Comparison of ENCODE assay signal across 21 cellular contexts in genomic region chr22:32557424-32557823, GRCh38.
DNase-seq lines count a peak whose midpoint lies in the region; ATAC-seq, FAIRE-seq and TF ChIP-seq lines count a peak whose summit lies in the region.
"Had no signal": no experiment of that assay in that cellular context is flagged by ENCODE, and none has a peak within 500 bp of the region (broad histone marks: within the 10 kb centered on the region; RNA-seq: fewer than 3 reads in every experiment).

No MANE protein-coding gene starts in this region.

- H3K36me3 Mint-ChIP-seq in CD14-positive monocyte = no peaks in the 10 kb centered on the region
- no peaks in the 10 kb centered on the region for H3K36me3 Mint-ChIP-seq in activated naive CD4-positive, alpha-beta T cell treated with anti-CD3 and anti-CD28 coated beads, Interleukin-2, amount 50 U/mL, for 72 hours
- H3K36me3 Mint-ChIP-seq in naive thymus-derived CD8-positive, alpha-beta T cell = no peaks in the 10 kb centered on the region

- no peak overlapping the region for H3K4me3 Mint-ChIP-seq in CD14-positive monocyte
- no peak overlapping the region for H3K4me3 Mint-ChIP-seq in naive thymus-derived CD8-positive, alpha-beta T cell

- DNase-seq in bronchial epithelial cell (ENCODE audit: low read depth) = peak; percentile 18
- DNase-seq in left kidney (ENCODE audit: low read depth, low spot score) = peak; percentile 55
- DNase-seq in suprapubic skin (ENCODE audit: low spot score in 2 of 2) = peak in 1 of 2 donors; percentile 76
- DNase-seq in CD14-positive monocyte (ENCODE audit: low spot score) = no peak
- no peak for DNase-seq in midbrain (lab: John Stamatoyannopoulos, UW)
- no peak for DNase-seq in activated naive CD4-positive, alpha-beta T cell treated with anti-CD3 and anti-CD28 coated beads, Interleukin-2, amount 50 U/mL, for 72 hours (ENCODE audit: low spot score in 2 of 2)
- DNase-seq in naive thymus-derived CD8-positive, alpha-beta T cell = no peak
- DNase-seq: activated CD4-positive, alpha-beta T cell treated with anti-CD3 and anti-CD28 coated beads for 48 hours; activated CD8-positive, alpha-beta memory T cell treated with anti-CD3 and anti-CD28 coated beads, Interleukin-2, amount 50 U/mL, for 4 hours; activated effector memory CD4-positive, alpha-beta T cell treated with anti-CD3 and anti-CD28 coated beads, Interleukin-2, amount 50 U/mL, for 16 hours; AML-193; amniotic stem cell; central memory CD4-positive, alpha-beta T cell; hypothalamus; NCI-H2029 treated with DMSO at 0.1 percent for 48 hours; NCI-H446; stimulated activated CD4-positive, alpha-beta T cell treated with anti-CD3 and anti-CD28 coated beads, Interleukin-1b, Interleukin-23, amount 100 ng/mL, for 48 hours; SW 1271 had no signal

- no peak for TF ChIP-seq POLR2A in suprapubic skin (IDR thresholded peaks at IDR 0.05)

- H3K4me1 ChIP-seq in HEK293 (ENCODE audit: control insufficient read depth, insufficient read depth, low read length) = no peaks in the 10 kb centered on the region
- peaks cover 72% of the 10 kb centered on the region for H3K4me1 ChIP-seq in suprapubic skin

- POLR2A ChIA-PET in HEK293 (lab: Yijun Ruan, JAX) = no interaction called here
- POLR2A ChIA-PET in naive thymus-derived CD8-positive, alpha-beta T cell (lab: Charles Lee) = no interaction called here

- H3K27ac ChIP-seq in HEK293 (ENCODE audit: extremely low read depth, low read depth, low read length) (no peak overlapping the region), suprapubic skin (peak overlapping the region; percentile 70)
- H3K27ac ChIP-seq: neutrophil had no signal

- no peaks in the 10 kb centered on the region for H3K9me3 ChIP-seq in HEK293 (ENCODE audit: control insufficient read depth, insufficient read depth, low read depth, low read length)
- H3K9me3 ChIP-seq in suprapubic skin = no peaks in the 10 kb centered on the region
- H3K9me3 ChIP-seq: neutrophil had no signal

- ATAC-seq in activated naive CD4-positive, alpha-beta T cell treated with anti-CD3 and anti-CD28 coated beads, Interleukin-2, amount 50 U/mL, for 72 hours = no peak
- no peak for ATAC-seq in naive thymus-derived CD8-positive, alpha-beta T cell

- peaks cover 0 to 5% (median 0%) of the 10 kb centered on the region in 7 donors for H3K9me3 Mint-ChIP-seq in CD14-positive monocyte
- no peaks in the 10 kb centered on the region for H3K9me3 Mint-ChIP-seq in activated naive CD4-positive, alpha-beta T cell treated with anti-CD3 and anti-CD28 coated beads, Interleukin-2, amount 50 U/mL, for 72 hours
- no peaks in the 10 kb centered on the region for H3K9me3 Mint-ChIP-seq in naive thymus-derived CD8-positive, alpha-beta T cell

- TF ChIP-seq CTCF in HEK293 (tag by site-specific recombination; IDR thresholded peaks at IDR 0.05) (no peak), bronchial epithelial cell (IDR thresholded peaks at IDR 0.05; ENCODE audit: insufficient read depth, low read length, severe bottlenecking) (no peak), suprapubic skin (IDR thresholded peaks at IDR 0.05) (no peak), CD14-positive monocyte (IDR thresholded peaks at IDR 0.05) (no peak)

- intact Hi-C loops in CD14-positive monocyte (cut with micrococcal nuclease) = no loop called here

- no peaks in the 10 kb centered on the region for H3K27me3 ChIP-seq in bronchial epithelial cell (ENCODE audit: control insufficient read depth, insufficient read depth, low read length)
- no peaks in the 10 kb centered on the region for H3K27me3 ChIP-seq in suprapubic skin

- no peaks in the 10 kb centered on the region for H3K4me1 Mint-ChIP-seq in CD14-positive monocyte
- H3K4me1 Mint-ChIP-seq in naive thymus-derived CD8-positive, alpha-beta T cell = no peaks in the 10 kb centered on the region

- H3K4me3 ChIP-seq in HEK293 (ENCODE audit: low read depth, low read length) (no peak overlapping the region), bronchial epithelial cell (ENCODE audit: low read depth, low read length) (no peak overlapping the region), suprapubic skin (no peak overlapping the region)

- peaks cover 2 to 6% (median 3%) of the 10 kb centered on the region in 3 donors for H3K27me3 Mint-ChIP-seq in CD14-positive monocyte (ENCODE audit: low read depth in 3 of 3)
- H3K27me3 Mint-ChIP-seq in naive thymus-derived CD8-positive, alpha-beta T cell = peaks cover 0 to 6% (median 3%) of the 10 kb centered on the region in 5 donors

- no peak for FAIRE-seq in bronchial epithelial cell (lab: Jason Lieb, UNC)
- FAIRE-seq: TTC549 had no signal

- CTCF ChIA-PET in HEK293 (lab: Yijun Ruan, JAX) = interaction anchor here (0.5 to 0.6 kb wide), 2 partner anchors 327 to 996 kb away, joined by 3 read pairs; no protein-coding TSS in a partner anchor

- 5% methylated on average over 5 of the region's 5 CpGs for WGBS in suprapubic skin

- TF ChIP-seq EP300 in suprapubic skin (IDR thresholded peaks at IDR 0.05) = no peak

- no peak overlapping the region for H3K27ac Mint-ChIP-seq in CD14-positive monocyte
- no peak overlapping the region for H3K27ac Mint-ChIP-seq in activated naive CD4-positive, alpha-beta T cell treated with anti-CD3 and anti-CD28 coated beads, Interleukin-2, amount 50 U/mL, for 72 hours
- no peak overlapping the region for H3K27ac Mint-ChIP-seq in naive thymus-derived CD8-positive, alpha-beta T cell

- H3K36me3 ChIP-seq in HEK293 (ENCODE audit: control insufficient read depth in 2 of 2, insufficient read depth in 1 of 2, low read length in 2 of 2) (no peaks in the 10 kb centered on the region), bronchial epithelial cell (ENCODE audit: control insufficient read depth, insufficient read depth, low read length) (no peaks in the 10 kb centered on the region), suprapubic skin (no peaks in the 10 kb centered on the region)
- H3K36me3 ChIP-seq: neutrophil had no signal

TF ChIP-seq in HEK293, 187 proteins besides CTCF, POLR2A, EP300 and RAD21 (continues in another document):
- no peak; the same call in 1 of the 2 replicates for TF ChIP-seq ZNF629 (tag by site-specific recombination; IDR thresholded peaks at IDR 0.05)
- no peak for TF ChIP-seq ZNF184 (tag by site-specific recombination; IDR thresholded peaks at IDR 0.05)
- TF ChIP-seq ZNF610 (tag by site-specific recombination; IDR thresholded peaks at IDR 0.05; ENCODE audit: borderline replicate concordance) = no peak
- TF ChIP-seq ZNF202 (tag by site-specific recombination; IDR thresholded peaks at IDR 0.05; ENCODE audit: borderline replicate concordance) = no peak
- TF ChIP-seq ZNF571 (tag by site-specific recombination; IDR thresholded peaks at IDR 0.05) = no peak
- no peak for TF ChIP-seq ZNF639 (tag by site-specific recombination; IDR thresholded peaks at IDR 0.05)
- no peak for TF ChIP-seq ZFP37 (tag by site-specific recombination; IDR thresholded peaks at IDR 0.05)
- TF ChIP-seq ZNF670 (tag by site-specific recombination; IDR thresholded peaks at IDR 0.05; ENCODE audit: low read depth) = no peak
- no peak for TF ChIP-seq ZNF140 (tag by site-specific recombination; IDR thresholded peaks at IDR 0.05)
- no peak for TF ChIP-seq ZNF561 (tag by site-specific recombination; IDR thresholded peaks at IDR 0.05; ENCODE audit: borderline replicate concordance)
- no peak; the same call in 1 of the 2 replicates for TF ChIP-seq ZNF335 (tag by site-specific recombination; conservative IDR thresholded peaks at IDR 0.05)
- TF ChIP-seq ZNF311 (tag by site-specific recombination; IDR thresholded peaks at IDR 0.05; ENCODE audit: borderline replicate concordance) = no peak
- TF ChIP-seq TSHZ1 (tag by site-specific recombination; IDR thresholded peaks at IDR 0.05; ENCODE audit: borderline replicate concordance) = no peak
- no peak for TF ChIP-seq ZNF16 (tag by site-specific recombination; IDR thresholded peaks at IDR 0.05; ENCODE audit: low read depth)

Comparison
In these comparisons a context has a peak if more than half of its experiments do, and no peak if none do; other contexts are left out.
1. DNase-seq: peak in bronchial epithelial cell (single experiment) and left kidney (single experiment); none in CD14-positive monocyte (single experiment), midbrain (single experiment), activated naive CD4-positive, alpha-beta T cell treated with anti-CD3 and anti-CD28 coated beads, Interleukin-2, amount 50 U/mL, for 72 hours (0 of 2) and naive thymus-derived CD8-positive, alpha-beta T cell (0 of 10).